22 cellular contexts compared by ENCODE assay signal in the genomic region with DNA sequence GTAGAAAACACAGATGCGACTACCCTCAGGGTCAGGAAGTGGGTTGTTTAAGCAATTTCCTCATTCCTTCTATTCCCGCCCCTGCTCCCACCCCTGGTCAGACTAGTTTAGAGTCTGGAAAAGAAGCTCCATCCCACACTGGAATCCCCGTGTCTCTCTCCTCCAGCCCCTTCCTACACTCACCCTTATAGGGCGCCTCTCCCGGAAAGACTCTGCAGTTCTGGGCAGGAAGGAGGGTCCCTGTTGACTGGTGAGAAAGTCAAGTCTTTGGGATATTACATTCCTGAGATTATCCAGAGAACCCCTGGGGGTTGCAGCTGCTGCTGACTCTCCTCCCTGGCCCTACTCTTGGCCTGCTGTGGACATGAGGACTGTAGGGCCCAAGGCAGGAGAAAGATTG. TPM values are rescaled to one million over a fixed set of nuclear protein-coding genes. Genes with fewer than 3 reads are reported as not detected.
DNase-seq lines count a peak whose midpoint lies in the region; ATAC-seq and TF ChIP-seq lines count a peak whose summit lies in the region.
"Had no signal": no experiment of that assay in that cellular context is flagged by ENCODE, and none has a peak within 500 bp of the region (broad histone marks: within the 10 kb centered on the region; RNA-seq: fewer than 3 reads in every experiment).

No MANE protein-coding gene starts in this region.

- intact Hi-C loops in Caco-2 (cut with micrococcal nuclease; ENCODE audit: unreplicated experiment), result no loop called here

- no peak overlapping the region for H3K4me3 Mint-ChIP-seq in endothelial cell (ENCODE audit: unreplicated experiment)
- no peak overlapping the region for H3K4me3 Mint-ChIP-seq in Caco-2 (ENCODE audit: unreplicated experiment)
- H3K4me3 Mint-ChIP-seq: activated naive CD4-positive, alpha-beta T cell treated with anti-CD3 and anti-CD28 coated beads, Interleukin-2, amount 10 ng/mL, durations not matched to agents 7 days and 5 days; CD4-positive, alpha-beta memory T cell; T-helper 17 cell had no signal

- no peaks in the 10 kb centered on the region for H4K20me1 ChIP-seq in hepatocyte (ENCODE audit: insufficient read depth, poor library complexity, severe bottlenecking)

- H3K79me2 ChIP-seq in hepatocyte, result no peaks in the 10 kb centered on the region

- H3K9me3 Mint-ChIP-seq in endothelial cell (ENCODE audit: unreplicated experiment) (no peaks in the 10 kb centered on the region), Caco-2 (ENCODE audit: unreplicated experiment) (peaks cover 5% of the 10 kb centered on the region)
- H3K9me3 Mint-ChIP-seq: activated naive CD4-positive, alpha-beta T cell treated with anti-CD3 and anti-CD28 coated beads, Interleukin-2, amount 10 ng/mL, durations not matched to agents 7 days and 5 days had no signal

- H3K36me3 ChIP-seq in HUES6 (ENCODE audit: control insufficient read depth, insufficient read depth, low read length) (no peaks in the 10 kb centered on the region), mesodermal cell (ENCODE audit: control insufficient read depth, insufficient read depth, low read length) (no peaks in the 10 kb centered on the region), Caco-2 (ENCODE audit: control insufficient read depth, insufficient read depth, low read length) (no peaks in the 10 kb centered on the region), hepatocyte (replicated peaks; ENCODE audit: insufficient read depth, low read depth) (no peaks in the 10 kb centered on the region)
- H3K36me3 ChIP-seq: suprapubic skin, WERI-Rb-1 had no signal

- DNase-seq in EH (ENCODE audit: low read depth) (peak; percentile 63), endothelial cell (ENCODE audit: low spot score) (no peak), NCI-H1092 treated with DMSO at 0.1 percent for 48 hours (lab: John Stamatoyannopoulos, UW) (no peak), Caco-2 (no peak), hepatocyte (ENCODE audit: low spot score) (no peak)
- DNase-seq: activated CD4-positive, alpha-beta T cell treated with anti-CD3 and anti-CD28 coated beads, Interleukin-2, amount 50 U/mL, for 48 hours; activated naive CD4-positive, alpha-beta T cell treated with anti-CD3 and anti-CD28 coated beads, Interleukin-2, amount 10 ng/mL, durations not matched to agents 7 days and 5 days; activated T-cell treated with anti-CD3 and anti-CD28 coated beads for 4 hours; aorta; CD4-positive, alpha-beta memory T cell; DMS79; Karpas-422; NCI-H1417; NCI-H2171 treated with DMSO at 0.1 percent for 48 hours; SIG-M5; T-helper 17 cell; WERI-Rb-1 had no signal

- no peak overlapping the region for H2AFZ ChIP-seq in hepatocyte

- H3K36me3 Mint-ChIP-seq in endothelial cell (ENCODE audit: low read depth, unreplicated experiment) (peaks cover 1% of the 10 kb centered on the region), Caco-2 (ENCODE audit: insufficient read depth, unreplicated experiment) (no peaks in the 10 kb centered on the region)
- H3K36me3 Mint-ChIP-seq: activated naive CD4-positive, alpha-beta T cell treated with anti-CD3 and anti-CD28 coated beads, Interleukin-2, amount 10 ng/mL, durations not matched to agents 7 days and 5 days; CD4-positive, alpha-beta memory T cell had no signal

- H3K4me1 ChIP-seq in HUES6 (ENCODE audit: control insufficient read depth, insufficient read depth, low read length) (peaks cover 32% of the 10 kb centered on the region), mesodermal cell (ENCODE audit: control insufficient read depth, insufficient read depth, low read length, poor library complexity, severe bottlenecking) (peaks cover 15% of the 10 kb centered on the region), Caco-2 (no peaks in the 10 kb centered on the region), hepatocyte (ENCODE audit: insufficient read depth) (no peaks in the 10 kb centered on the region)

- H3K9ac ChIP-seq in HUES6 (ENCODE audit: low read length), result peak overlapping the region; percentile 47

- H3K27ac ChIP-seq in HUES6 (ENCODE audit: low read depth, low read length), result peak overlapping the region; percentile 68; the same call in 1 of the 2 replicates
- H3K27ac ChIP-seq in mesodermal cell (ENCODE audit: low read depth, low read length, severe bottlenecking), result peak overlapping the region; percentile 62
- H3K27ac ChIP-seq in hepatocyte, result no peak overlapping the region
- H3K27ac ChIP-seq: suprapubic skin, WERI-Rb-1 had no signal

- BruUV-seq in Caco-2 (replicated peaks; lab: Mats Ljungman, UMichigan), result no TSS peak

- H3K27me3 Mint-ChIP-seq in endothelial cell (ENCODE audit: unreplicated experiment), result peaks cover 3% of the 10 kb centered on the region
- peaks cover 3% of the 10 kb centered on the region for H3K27me3 Mint-ChIP-seq in Caco-2 (ENCODE audit: insufficient read depth, unreplicated experiment)
- H3K27me3 Mint-ChIP-seq: activated naive CD4-positive, alpha-beta T cell treated with anti-CD3 and anti-CD28 coated beads, Interleukin-2, amount 10 ng/mL, durations not matched to agents 7 days and 5 days; CD4-positive, alpha-beta memory T cell; T-helper 17 cell had no signal

- CTCF ChIA-PET in Caco-2 (lab: Charles Lee), result no interaction called here

- ATAC-seq in HG02759 (IDR thresholded peaks at IDR 0.05; ENCODE audit: unreplicated experiment), result no peak
- ATAC-seq: T-helper 17 cell had no signal

- H3K4me1 Mint-ChIP-seq in endothelial cell (ENCODE audit: unreplicated experiment) (peaks cover 23% of the 10 kb centered on the region), Caco-2 (ENCODE audit: low read depth, unreplicated experiment) (no peaks in the 10 kb centered on the region)
- H3K4me1 Mint-ChIP-seq: activated naive CD4-positive, alpha-beta T cell treated with anti-CD3 and anti-CD28 coated beads, Interleukin-2, amount 10 ng/mL, durations not matched to agents 7 days and 5 days; CD4-positive, alpha-beta memory T cell; T-helper 17 cell had no signal

- peak overlapping the region; percentile 86 for H3K27ac Mint-ChIP-seq in endothelial cell (ENCODE audit: unreplicated experiment)
- no peak overlapping the region for H3K27ac Mint-ChIP-seq in Caco-2 (ENCODE audit: unreplicated experiment)
- H3K27ac Mint-ChIP-seq: activated naive CD4-positive, alpha-beta T cell treated with anti-CD3 and anti-CD28 coated beads, Interleukin-2, amount 10 ng/mL, durations not matched to agents 7 days and 5 days; CD4-positive, alpha-beta memory T cell; T-helper 17 cell had no signal

- H3K4me3 ChIP-seq in HUES6 (ENCODE audit: low read depth, low read length) (no peak overlapping the region), mesodermal cell (ENCODE audit: extremely low read depth, insufficient read depth, low read length, poor library complexity, severe bottlenecking) (no peak overlapping the region), Caco-2 (ENCODE audit: low read depth, low read length) (no peak overlapping the region), hepatocyte (no peak overlapping the region)
- H3K4me3 ChIP-seq: suprapubic skin had no signal

- POLR2A ChIA-PET in Caco-2 (lab: Charles Lee), result no interaction called here

- TF ChIP-seq CTCF in endothelial cell (IDR thresholded peaks at IDR 0.05; ENCODE audit: unreplicated experiment) (no peak), Caco-2 (IDR thresholded peaks at IDR 0.05; ENCODE audit: insufficient read depth in 1 of 2, low read depth in 1 of 2, low read length in 1 of 2, severe bottlenecking in 1 of 2, unreplicated experiment in 1 of 2) (no peak), hepatocyte (IDR thresholded peaks at IDR 0.05; ENCODE audit: poor library complexity) (no peak)

- no CpG with 5 or more reads among the region's 5 CpGs for WGBS in mesodermal cell (ENCODE audit: insufficient coverage in 2 of 2), 2 experiments
- WGBS in hepatocyte (ENCODE audit: low lambda C conversion rate, missing lambda C conversion rate), result 60% methylated on average over 5 of the region's 5 CpGs

- H3K4me2 ChIP-seq in hepatocyte, result no peak overlapping the region

- H3K9me3 ChIP-seq in HUES6 (ENCODE audit: control insufficient read depth, insufficient read depth, low read depth, low read length) (peaks cover 2% of the 10 kb centered on the region; the same call in 1 of the 2 replicates), mesodermal cell (ENCODE audit: control insufficient read depth, low read length) (no peaks in the 10 kb centered on the region), Caco-2 (no peaks in the 10 kb centered on the region), hepatocyte (ENCODE audit: low read depth) (no peaks in the 10 kb centered on the region)
- H3K9me3 ChIP-seq: suprapubic skin had no signal

- H3K27me3 ChIP-seq in HUES6 (ENCODE audit: control insufficient read depth, insufficient read depth, low read length), result no peaks in the 10 kb centered on the region
- H3K27me3 ChIP-seq in Caco-2 (replicated peaks; ENCODE audit: control insufficient read depth, insufficient read depth, low read length), result no peaks in the 10 kb centered on the region
- no peaks in the 10 kb centered on the region for H3K27me3 ChIP-seq in hepatocyte
- H3K27me3 ChIP-seq: suprapubic skin had no signal

- H3K9me2 ChIP-seq in hepatocyte (replicated peaks; ENCODE audit: insufficient read depth), result no peaks in the 10 kb centered on the region

RNA-seq across cellular contexts. Expression of a gene that starts 11.9 kb away (rescaled TPM):
- total RNA-seq in endothelial cell (ENCODE audit: unreplicated experiment), result 82.7 TPM
- polyA plus RNA-seq in mesodermal cell (2013, experiment 1 of 2), result 14.4 TPM
- polyA plus RNA-seq in mesodermal cell (2013, experiment 2 of 2), result 9.2 TPM
- total RNA-seq in Caco-2 (2022), result not detected in 2 replicates
- 3.2 and 3.3 TPM in 2 replicates for total RNA-seq in hepatocyte
- 1.1 and 2.8 TPM in 2 replicates for polyA plus RNA-seq in hepatocyte
- total RNA-seq: OCI-LY7 had no signal

Comparison
In these comparisons a context has a peak if more than half of its experiments do, and no peak if none do; other contexts are left out.
1. RNA of a gene that starts 11.9 kb away (total RNA-seq): 82.7 TPM in endothelial cell (single experiment); 3.2 to 3.3 TPM in hepatocyte and not detected in Caco-2; every median in the first group is over 10 times any median in the second.